Comparison of ENCODE assay signal across 23 cellular contexts in the genomic region with DNA sequence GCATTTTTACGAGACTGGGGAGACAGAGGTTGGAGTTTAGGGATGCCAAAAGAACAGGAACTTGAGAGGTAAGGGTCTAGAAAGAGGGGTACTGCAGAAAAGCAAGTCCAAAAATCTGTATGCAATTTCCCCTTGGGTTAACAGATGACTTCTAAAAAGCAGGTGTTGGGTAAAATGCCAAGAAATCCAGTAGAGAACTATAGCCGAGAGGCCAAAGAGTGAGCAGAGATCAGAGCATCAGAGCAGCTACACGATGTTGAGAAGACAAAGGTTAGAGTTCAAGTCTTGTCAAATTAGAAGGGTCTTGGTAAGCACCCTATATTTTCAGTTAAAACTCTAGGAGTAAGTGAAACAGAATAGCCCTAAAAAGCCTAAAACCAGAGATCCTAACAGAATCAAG.
DNase-seq lines count a peak whose midpoint lies in the region; ATAC-seq and TF ChIP-seq lines count a peak whose summit lies in the region.
"Had no signal": no experiment of that assay in that cellular context is flagged by ENCODE, and none has a peak within 500 bp of the region (broad histone marks: within the 10 kb centered on the region; RNA-seq: fewer than 3 reads in every experiment).

No MANE protein-coding gene starts in this region.

- no peak overlapping the region for H2AFZ ChIP-seq in PC-3 (ENCODE audit: low read length)
- H2AFZ ChIP-seq: GM23248 had no signal

- H4K20me1 ChIP-seq in PC-3 (ENCODE audit: low read length) = no peaks in the 10 kb centered on the region

- peak overlapping the region; percentile 3 for H3K27ac Mint-ChIP-seq in activated T-cell treated with anti-CD3 and anti-CD28 coated beads, Interleukin-2, amount 50 U/mL, for 72 hours
- peak overlapping the region; percentile 46 for H3K27ac Mint-ChIP-seq in activated B cell treated with CpG ODN at 0.5 μM for 24 hours
- no peak overlapping the region for H3K27ac Mint-ChIP-seq in effector memory CD8-positive, alpha-beta T cell
- H3K27ac Mint-ChIP-seq: activated CD4-positive, alpha-beta memory T cell treated with anti-CD3 and anti-CD28 coated beads, Interleukin-2, amount 10 ng/mL, durations not matched to agents 7 days and 5 days; activated naive CD8-positive, alpha-beta T cell treated with anti-CD3 and anti-CD28 coated beads, Interleukin-2, amount 10 ng/mL, durations not matched to agents 7 days and 5 days; CD8-positive, alpha-beta T cell had no signal

- intact Hi-C loops in activated B cell treated with CpG ODN at 0.5 μM for 24 hours (cut with micrococcal nuclease) (loop anchor here (2.0 kb wide), 1 partner anchor 16 kb away; no protein-coding TSS in a partner anchor), PC-3 (cut with micrococcal nuclease) (no loop called here)

- H3K4me2 ChIP-seq in PC-3 (ENCODE audit: low read length) = no peak overlapping the region

- no peaks in the 10 kb centered on the region for H3K79me2 ChIP-seq in PC-3 (ENCODE audit: low read length)

- no peaks in the 10 kb centered on the region for H3K27me3 ChIP-seq in PC-3 (ENCODE audit: low read length)
- H3K27me3 ChIP-seq: SJCRH30 had no signal

- H3K9me2 ChIP-seq in PC-3 (replicated peaks; ENCODE audit: low read length) = no peaks in the 10 kb centered on the region

- CTCF ChIA-PET in activated B cell treated with CpG ODN at 0.5 μM for 24 hours (lab: Charles Lee) (no interaction called here), PC-3 (lab: Charles Lee) (no interaction called here)

- no peaks in the 10 kb centered on the region for H3K27me3 Mint-ChIP-seq in activated T-cell treated with anti-CD3 and anti-CD28 coated beads, Interleukin-2, amount 50 U/mL, for 72 hours (ENCODE audit: low read depth)
- H3K27me3 Mint-ChIP-seq in activated B cell treated with CpG ODN at 0.5 μM for 24 hours = no peaks in the 10 kb centered on the region
- no peaks in the 10 kb centered on the region for H3K27me3 Mint-ChIP-seq in effector memory CD8-positive, alpha-beta T cell
- H3K27me3 Mint-ChIP-seq: activated CD4-positive, alpha-beta memory T cell treated with anti-CD3 and anti-CD28 coated beads, Interleukin-2, amount 10 ng/mL, durations not matched to agents 7 days and 5 days; activated naive CD8-positive, alpha-beta T cell treated with anti-CD3 and anti-CD28 coated beads, Interleukin-2, amount 10 ng/mL, durations not matched to agents 7 days and 5 days had no signal

- H3K27ac ChIP-seq in PC-3 (ENCODE audit: low read length) = no peak overlapping the region
- H3K27ac ChIP-seq: GM23248, SJCRH30 had no signal

- BruUV-seq in PC-3 (replicated peaks; lab: Mats Ljungman, UMichigan) = no TSS peak

- no peak for ATAC-seq in activated T-cell treated with anti-CD3 and anti-CD28 coated beads, Interleukin-2, amount 50 U/mL, for 72 hours (replicated peaks in 1 of 2)
- ATAC-seq in activated B cell treated with CpG ODN at 0.5 μM for 24 hours (ENCODE audit: low read depth) (no peak), PC-3 (no peak), GM21360 (IDR thresholded peaks at IDR 0.05; ENCODE audit: unreplicated experiment) (no peak)
- no peak for ATAC-seq in effector memory CD8-positive, alpha-beta T cell (replicated peaks)
- ATAC-seq: CD8-positive, alpha-beta T cell; sciatic nerve had no signal

- no peak for DNase-seq in activated T-cell treated with anti-CD3 and anti-CD28 coated beads, Interleukin-2, amount 50 U/mL, for 72 hours
- no peak for DNase-seq in activated T-cell treated with anti-CD3 and anti-CD28 coated beads, Interleukin-2, amount 50 U/mL, for 1 hour
- no peak for DNase-seq in activated B cell treated with CpG ODN at 0.5 μM for 24 hours
- peak; percentile 57 for DNase-seq in myocyte (ENCODE audit: low read depth)
- no peak for DNase-seq in PC-3
- no peak for DNase-seq in SW 1271 (lab: John Stamatoyannopoulos, UW)
- no peak for DNase-seq in effector memory CD8-positive, alpha-beta T cell
- DNase-seq: activated CD4-positive, alpha-beta memory T cell treated with anti-CD3 and anti-CD28 coated beads, Interleukin-2, amount 10 ng/mL, durations not matched to agents 7 days and 5 days; activated CD4-positive, CD25-positive, alpha-beta regulatory T cell treated with anti-CD3 and anti-CD28 coated beads, Interleukin-2, amount 50 U/mL, for 72 hours; activated CD8-positive, alpha-beta memory T cell treated with anti-CD3 and anti-CD28 coated beads, Interleukin-2, amount 50 U/mL, for 48 hours; activated naive CD8-positive, alpha-beta T cell treated with anti-CD3 and anti-CD28 coated beads, Interleukin-2, amount 10 ng/mL, durations not matched to agents 7 days and 5 days; AML-193; CD8-positive, alpha-beta T cell; dermis blood vessel endothelial cell; DMS153; GM23248; MV-4-11; NCI-H524; stimulated activated CD4-positive, alpha-beta T cell treated with anti-CD3 and anti-CD28 coated beads, Interleukin-4, amount 100 ng/mL, for 4 hours; stimulated activated naive CD4-positive, alpha-beta T cell treated with Interleukin-2 at 50 U/mL for 16 hours had no signal

- H3K4me3 Mint-ChIP-seq in activated T-cell treated with anti-CD3 and anti-CD28 coated beads, Interleukin-2, amount 50 U/mL, for 72 hours = no peak overlapping the region
- H3K4me3 Mint-ChIP-seq in activated B cell treated with CpG ODN at 0.5 μM for 24 hours = peak overlapping the region; percentile 39
- H3K4me3 Mint-ChIP-seq in effector memory CD8-positive, alpha-beta T cell = no peak overlapping the region
- H3K4me3 Mint-ChIP-seq: activated CD4-positive, alpha-beta memory T cell treated with anti-CD3 and anti-CD28 coated beads, Interleukin-2, amount 10 ng/mL, durations not matched to agents 7 days and 5 days; activated naive CD8-positive, alpha-beta T cell treated with anti-CD3 and anti-CD28 coated beads, Interleukin-2, amount 10 ng/mL, durations not matched to agents 7 days and 5 days; CD8-positive, alpha-beta T cell had no signal

- H3K36me3 Mint-ChIP-seq in activated T-cell treated with anti-CD3 and anti-CD28 coated beads, Interleukin-2, amount 50 U/mL, for 72 hours (ENCODE audit: insufficient read depth in 2 of 2) = peaks cover 3 to 5% of the 10 kb centered on the region in 2 donors
- peaks cover 59% of the 10 kb centered on the region for H3K36me3 Mint-ChIP-seq in activated B cell treated with CpG ODN at 0.5 μM for 24 hours (ENCODE audit: low read depth)
- H3K36me3 Mint-ChIP-seq in effector memory CD8-positive, alpha-beta T cell (ENCODE audit: insufficient read depth) = peaks cover 8% of the 10 kb centered on the region

- peaks cover 14% of the 10 kb centered on the region for H3K4me1 ChIP-seq in PC-3 (ENCODE audit: insufficient read depth, low read length)

- no peaks in the 10 kb centered on the region for H3K9me3 Mint-ChIP-seq in activated T-cell treated with anti-CD3 and anti-CD28 coated beads, Interleukin-2, amount 50 U/mL, for 72 hours
- H3K9me3 Mint-ChIP-seq in activated B cell treated with CpG ODN at 0.5 μM for 24 hours = no peaks in the 10 kb centered on the region
- no peaks in the 10 kb centered on the region for H3K9me3 Mint-ChIP-seq in effector memory CD8-positive, alpha-beta T cell
- H3K9me3 Mint-ChIP-seq: activated CD4-positive, alpha-beta memory T cell treated with anti-CD3 and anti-CD28 coated beads, Interleukin-2, amount 10 ng/mL, durations not matched to agents 7 days and 5 days; activated naive CD8-positive, alpha-beta T cell treated with anti-CD3 and anti-CD28 coated beads, Interleukin-2, amount 10 ng/mL, durations not matched to agents 7 days and 5 days; CD8-positive, alpha-beta T cell had no signal

- H3F3A ChIP-seq in PC-3 (ENCODE audit: low read length, unreplicated experiment) = no peaks in the 10 kb centered on the region

- no peaks in the 10 kb centered on the region for H3K9me3 ChIP-seq in PC-3 (ENCODE audit: low read length)
- H3K9me3 ChIP-seq: SJCRH30 had no signal

- POLR2A ChIA-PET in activated B cell treated with CpG ODN at 0.5 μM for 24 hours (lab: Charles Lee) (no interaction called here), PC-3 (lab: Charles Lee; ENCODE audit: unreplicated experiment) (no interaction called here)

- TF ChIP-seq CTCF in activated B cell treated with CpG ODN at 0.5 μM for 24 hours (IDR thresholded peaks at IDR 0.05) (no peak), PC-3 (conservative IDR thresholded peaks at IDR 0.05; ENCODE audit: low read depth, low read length) (no peak)

- H3K36me3 ChIP-seq in PC-3 (ENCODE audit: low read depth, low read length) = no peaks in the 10 kb centered on the region
- H3K36me3 ChIP-seq: SJCRH30 had no signal

- H3K9ac ChIP-seq in PC-3 (ENCODE audit: low read length) = no peak overlapping the region
- H3K9ac ChIP-seq: GM23248 had no signal

- no peaks in the 10 kb centered on the region for H3K4me1 Mint-ChIP-seq in activated T-cell treated with anti-CD3 and anti-CD28 coated beads, Interleukin-2, amount 50 U/mL, for 72 hours (ENCODE audit: low read depth)
- H3K4me1 Mint-ChIP-seq in activated B cell treated with CpG ODN at 0.5 μM for 24 hours = peaks cover 58% of the 10 kb centered on the region
- H3K4me1 Mint-ChIP-seq in effector memory CD8-positive, alpha-beta T cell (ENCODE audit: low read depth in 2 of 2) = peaks cover 0 to 4% of the 10 kb centered on the region in 2 donors
- H3K4me1 Mint-ChIP-seq: activated CD4-positive, alpha-beta memory T cell treated with anti-CD3 and anti-CD28 coated beads, Interleukin-2, amount 10 ng/mL, durations not matched to agents 7 days and 5 days had no signal

- H3K4me3 ChIP-seq in PC-3 (ENCODE audit: low read length) = no peak overlapping the region
- H3K4me3 ChIP-seq: GM23248, SJCRH30 had no signal

Comparison
In these comparisons a context has a peak if more than half of its experiments do, and no peak if none do; other contexts are left out.
1. H3K27ac Mint-ChIP-seq: peak in activated T-cell treated with anti-CD3 and anti-CD28 coated beads, Interleukin-2, amount 50 U/mL, for 72 hours (single experiment) and activated B cell treated with CpG ODN at 0.5 μM for 24 hours (single experiment); none in effector memory CD8-positive, alpha-beta T cell (0 of 2).